In the genomic region with DNA sequence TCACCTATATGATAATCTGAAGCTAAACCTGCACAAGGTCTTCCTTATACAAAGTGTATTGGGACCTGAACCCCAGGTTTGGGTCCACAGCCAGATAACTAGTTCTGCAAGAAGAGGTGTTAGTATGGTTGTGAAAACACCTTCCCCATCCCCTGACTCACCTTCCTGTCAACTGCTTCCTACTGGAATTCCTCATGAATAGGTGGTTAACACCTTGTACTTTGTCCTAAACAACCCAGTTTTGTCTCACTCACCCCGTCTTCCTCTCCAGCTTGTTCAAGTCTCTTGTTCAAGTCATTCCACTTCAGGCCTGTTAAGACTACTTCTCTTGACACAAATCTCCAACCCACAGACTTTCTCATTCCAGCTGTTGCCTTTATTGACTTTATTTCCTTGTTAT, we compare ENCODE assay signal across 19 cellular contexts. TPM values are rescaled to one million over a fixed set of nuclear protein-coding genes. Genes with fewer than 3 reads are reported as not detected.
DNase-seq lines count a peak whose midpoint lies in the region; ATAC-seq and TF ChIP-seq lines count a peak whose summit lies in the region.
"Had no signal": no experiment of that assay in that cellular context is flagged by ENCODE, and none has a peak within 500 bp of the region (broad histone marks: within the 10 kb centered on the region; RNA-seq: fewer than 3 reads in every experiment).

No MANE protein-coding gene starts in this region.

- no peak overlapping the region for H3K4me3 ChIP-seq in colonic mucosa
- H3K4me3 ChIP-seq in hepatocyte, result no peak overlapping the region
- H3K4me3 ChIP-seq in foreskin fibroblast (ENCODE audit: low read depth in 1 of 2, low read length in 2 of 2), result no peak overlapping the region
- no peak overlapping the region for H3K4me3 ChIP-seq in vagina
- H3K4me3 ChIP-seq: SJSA1 had no signal

- H3K27me3 ChIP-seq in colonic mucosa (no peaks in the 10 kb centered on the region), hepatocyte (no peaks in the 10 kb centered on the region), vagina (no peaks in the 10 kb centered on the region)

- H2AFZ ChIP-seq in hepatocyte, result no peak overlapping the region

- ATAC-seq in stimulated activated naive B cell treated with anti-CD40 and anti-IgM and Interleukin-4, amounts not matched to agents 10 μg/mL and 1 μg/mL and 100 μg/mL, for 72 hours (replicated peaks), result no peak
- no peak for ATAC-seq in HG02981 (IDR thresholded peaks at IDR 0.05; ENCODE audit: unreplicated experiment)
- ATAC-seq: CD8-positive, alpha-beta T cell had no signal

- peak overlapping the region; percentile 2 for H3K27ac Mint-ChIP-seq in stimulated activated naive B cell treated with anti-CD40 and anti-IgM and Interleukin-4, amounts not matched to agents 10 μg/mL and 1 μg/mL and 100 μg/mL, for 72 hours
- H3K27ac Mint-ChIP-seq: CD8-positive, alpha-beta T cell; HFFc6 had no signal

- peaks cover 0 to 4% of the 10 kb centered on the region in 2 donors for H3K36me3 Mint-ChIP-seq in stimulated activated naive B cell treated with anti-CD40 and anti-IgM and Interleukin-4, amounts not matched to agents 10 μg/mL and 1 μg/mL and 100 μg/mL, for 72 hours
- H3K36me3 Mint-ChIP-seq: CD8-positive, alpha-beta T cell had no signal

- WGBS in hepatocyte (ENCODE audit: low lambda C conversion rate, missing lambda C conversion rate), result 43% methylated on average over 1 of the region's 1 CpG

- H3K4me1 ChIP-seq in colonic mucosa (peaks cover 3% of the 10 kb centered on the region), hepatocyte (ENCODE audit: insufficient read depth) (peaks cover 7% of the 10 kb centered on the region), vagina (no peaks in the 10 kb centered on the region)
- H3K4me1 ChIP-seq: SJSA1 had no signal

- intact Hi-C loops in colonic mucosa (cut with DNase I) (loop anchor here (5.0 kb wide), 1 partner anchor 150 kb away; no protein-coding TSS in a partner anchor), vagina (cut with DNase I) (loop anchor here (5.0 kb wide), 1 partner anchor 100 kb away; no protein-coding TSS in a partner anchor)

- H3K9me2 ChIP-seq in hepatocyte (replicated peaks; ENCODE audit: insufficient read depth), result no peaks in the 10 kb centered on the region

- H4K20me1 ChIP-seq in hepatocyte (ENCODE audit: insufficient read depth, poor library complexity, severe bottlenecking), result no peaks in the 10 kb centered on the region

- TF ChIP-seq POLR2A in vagina (IDR thresholded peaks at IDR 0.05), result no peak

- no peaks in the 10 kb centered on the region for H3K9me3 ChIP-seq in colonic mucosa
- no peaks in the 10 kb centered on the region for H3K9me3 ChIP-seq in hepatocyte (ENCODE audit: low read depth)
- no peaks in the 10 kb centered on the region for H3K9me3 ChIP-seq in vagina
- H3K9me3 ChIP-seq: SJSA1 had no signal

- no peak overlapping the region for H3K9ac ChIP-seq in colonic mucosa (ENCODE audit: low read depth in 2 of 2, low read length in 2 of 2)
- H3K9ac ChIP-seq: KMS-11 had no signal

- peaks cover 25 to 54% of the 10 kb centered on the region in 2 donors for H3K4me1 Mint-ChIP-seq in stimulated activated naive B cell treated with anti-CD40 and anti-IgM and Interleukin-4, amounts not matched to agents 10 μg/mL and 1 μg/mL and 100 μg/mL, for 72 hours

- no peaks in the 10 kb centered on the region for H3K27me3 Mint-ChIP-seq in stimulated activated naive B cell treated with anti-CD40 and anti-IgM and Interleukin-4, amounts not matched to agents 10 μg/mL and 1 μg/mL and 100 μg/mL, for 72 hours

- H3K27ac ChIP-seq in colonic mucosa (peak overlapping the region; percentile 24), hepatocyte (peak overlapping the region; percentile 89), vagina (no peak overlapping the region)
- H3K27ac ChIP-seq: 22Rv1, KMS-11, SJSA1 had no signal

- TF ChIP-seq CTCF in colonic mucosa (IDR thresholded peaks at IDR 0.05) (no peak), hepatocyte (IDR thresholded peaks at IDR 0.05; ENCODE audit: poor library complexity) (no peak), foreskin fibroblast (IDR thresholded peaks at IDR 0.05; ENCODE audit: low read depth, low read length) (no peak), vagina (IDR thresholded peaks at IDR 0.05) (no peak)

- H3K4me3 Mint-ChIP-seq in stimulated activated naive B cell treated with anti-CD40 and anti-IgM and Interleukin-4, amounts not matched to agents 10 μg/mL and 1 μg/mL and 100 μg/mL, for 72 hours, result no peak overlapping the region
- H3K4me3 Mint-ChIP-seq: CD8-positive, alpha-beta T cell; HFFc6 had no signal

- DNase-seq in DMS53 (lab: John Stamatoyannopoulos, UW) (peak; percentile 6), DMS53 treated with DMSO at 0.1 percent for 48 hours (lab: John Stamatoyannopoulos, UW; ENCODE audit: unreplicated experiment) (no peak), colonic mucosa (peak; percentile 26), hepatocyte (ENCODE audit: low spot score) (peak; percentile 53), foreskin fibroblast (no peak), vagina (ENCODE audit: extremely low spot score in 2 of 2) (no peak)
- DNase-seq in stimulated activated naive B cell treated with anti-CD40 and anti-IgM and Interleukin-4, amounts not matched to agents 10 μg/mL and 1 μg/mL and 100 μg/mL, for 72 hours, result no peak
- DNase-seq: CD8-positive, alpha-beta T cell; HFFc6; MM.1S; NCI-H1105; NCI-H1694 treated with DMSO at 0.1 percent for 48 hours; NCI-H510A; NCI-H82; RPMI8226 had no signal

- H3K79me2 ChIP-seq in hepatocyte, result no peaks in the 10 kb centered on the region

- H3K36me3 ChIP-seq in colonic mucosa (no peaks in the 10 kb centered on the region), hepatocyte (replicated peaks; ENCODE audit: insufficient read depth, low read depth) (no peaks in the 10 kb centered on the region), vagina (no peaks in the 10 kb centered on the region)
- H3K36me3 ChIP-seq: SJSA1 had no signal

- H3K9me3 Mint-ChIP-seq in stimulated activated naive B cell treated with anti-CD40 and anti-IgM and Interleukin-4, amounts not matched to agents 10 μg/mL and 1 μg/mL and 100 μg/mL, for 72 hours, result peaks cover 0 to 1% of the 10 kb centered on the region in 2 donors
- H3K9me3 Mint-ChIP-seq: CD8-positive, alpha-beta T cell; HFFc6 had no signal

- peak overlapping the region; percentile 6 for H3K4me2 ChIP-seq in hepatocyte
- H3K4me2 ChIP-seq: KMS-11 had no signal

RNA-seq across cellular contexts. Expression of gene CCNG2, which starts 45.5 kb away (rescaled TPM):
- total RNA-seq in colonic mucosa, result 100 to 1,000 TPM in 1 of 2 donors, 10 to 100 TPM in 1; 34.0 to 145 TPM
- 127 and 134 TPM in 2 replicates for total RNA-seq in hepatocyte
- polyA plus RNA-seq in hepatocyte, result 69.8 and 73.8 TPM in 2 replicates
- 31.4 TPM for total RNA-seq in vagina

Comparison
In these comparisons a context has a peak if more than half of its experiments do, and no peak if none do; other contexts are left out.
1. DNase-seq: peak in DMS53 (single experiment), colonic mucosa (single experiment) and hepatocyte (single experiment); none in DMS53 treated with DMSO at 0.1 percent for 48 hours (single experiment), stimulated activated naive B cell treated with anti-CD40 and anti-IgM and Interleukin-4, amounts not matched to agents 10 μg/mL and 1 μg/mL and 100 μg/mL, for 72 hours (single experiment), foreskin fibroblast (0 of 2) and vagina (0 of 2).